Comparison of ENCODE assay signal across 8 cellular contexts in the genomic region with DNA sequence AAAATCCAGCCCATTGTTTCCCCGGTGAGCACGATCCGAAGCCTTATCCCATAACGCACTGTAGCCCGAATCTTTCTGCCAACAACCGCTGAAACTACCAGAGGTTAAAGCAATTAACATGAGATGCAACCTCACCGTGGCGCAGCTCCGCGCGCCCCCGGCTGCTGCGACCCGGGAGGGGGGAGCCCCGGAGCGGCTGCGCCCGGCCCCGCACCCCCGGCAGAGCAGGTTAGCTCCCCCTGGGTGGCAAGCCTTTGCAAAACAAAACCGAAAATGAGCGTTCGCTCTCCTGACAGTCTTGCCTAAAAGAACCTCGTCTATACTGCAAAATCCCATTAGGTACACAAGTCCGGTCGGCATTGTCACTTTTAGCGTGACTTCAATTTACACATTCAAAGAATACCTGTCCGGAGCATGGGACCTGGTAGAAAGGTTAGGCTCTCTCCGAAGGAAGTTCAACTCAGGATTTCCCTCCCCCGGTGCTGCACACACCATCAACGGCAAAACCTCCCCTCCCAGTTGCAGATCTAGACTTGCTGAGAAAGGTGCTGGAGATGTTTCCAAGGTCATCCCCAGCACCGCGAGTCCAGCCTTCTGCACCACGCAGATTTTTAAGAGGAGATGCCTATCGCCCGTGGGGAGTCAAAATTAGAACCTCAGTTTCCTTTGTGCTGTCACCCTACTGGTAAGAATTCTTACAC.
DNase-seq lines count a peak whose midpoint lies in the region; ATAC-seq and TF ChIP-seq lines count a peak whose summit lies in the region.

No MANE protein-coding gene starts in this region.

- H3K9me3 ChIP-seq in lung (ENCODE audit: control insufficient read depth in 2 of 2, insufficient read depth in 1 of 2, low read length in 1 of 2), result no peaks in the 10 kb centered on the region

- peak; percentile 71 for ATAC-seq in GM21723 (IDR thresholded peaks at IDR 0.05; ENCODE audit: unreplicated experiment)
- peak; percentile 20 for ATAC-seq in lung (ENCODE audit: insufficient read depth, low FRiP score)

- no peak for TF ChIP-seq CTCF in lung (IDR thresholded peaks at IDR 0.05; ENCODE audit: control extremely low read depth, extremely low read depth)

- H3K4me3 ChIP-seq in lung, result peak overlapping the region; percentile 33

- WGBS in lung, 2 donors, result 1% methylated on average over 36 of the region's 36 CpGs

- no peak overlapping the region for H3K27ac ChIP-seq in lung (ENCODE audit: low read depth in 1 of 2, low read length in 1 of 2)

- H3K4me1 ChIP-seq in lung (ENCODE audit: control insufficient read depth in 2 of 2, insufficient read depth in 2 of 2, low read length in 2 of 2), result no peaks in the 10 kb centered on the region

- no peaks in the 10 kb centered on the region for H3K36me3 ChIP-seq in lung (ENCODE audit: control insufficient read depth in 2 of 2, insufficient read depth in 2 of 2, low read length in 2 of 2)

- DNase-seq in GDM1 (lab: John Stamatoyannopoulos, UW) (peak; percentile 47), LoVo (ENCODE audit: low spot score) (peak; percentile 23), dermis microvascular lymphatic vessel endothelial cell (ENCODE audit: low read depth in 2 of 2) (peak; percentile 14 to 18), lung (ENCODE audit: low spot score) (peak; percentile 32), HK-2 (ENCODE audit: unreplicated experiment) (no peak)
- DNase-seq in activated CD4-positive, alpha-beta T cell treated with anti-CD3 and anti-CD28 coated beads, Interleukin-2, amount 50 U/mL, for 1 hour, result peak; percentile 59
- peak in 2 of 3 donors; percentile 23 to 33 for DNase-seq in stimulated activated CD4-positive, alpha-beta T cell treated with anti-CD3 and anti-CD28 coated beads, TNF-alpha, amount 100 ng/mL, for 48 hours (ENCODE audit: low read depth in 3 of 3)

- no peaks in the 10 kb centered on the region for H3K27me3 ChIP-seq in lung (ENCODE audit: control insufficient read depth, insufficient read depth)
